Comparison of ENCODE assay signal across 2 cellular contexts in the genomic region with DNA sequence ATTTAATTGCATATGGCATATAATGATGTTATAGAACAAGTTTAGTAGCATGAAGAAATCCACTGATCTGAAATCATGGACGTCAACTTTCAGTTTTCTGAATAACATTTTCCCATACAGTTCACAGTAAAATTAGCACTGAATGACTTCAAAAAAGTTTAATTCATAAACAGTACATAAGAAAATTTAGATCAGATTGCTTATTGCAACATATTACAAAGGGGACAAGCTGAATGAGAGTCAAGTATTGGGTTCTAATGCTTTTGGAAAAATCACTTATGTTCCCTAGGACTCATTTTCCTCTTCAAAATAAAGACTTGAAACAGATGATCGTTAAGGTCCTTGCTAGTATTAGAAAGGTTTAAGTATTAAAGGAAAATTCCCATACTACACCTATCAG.
TF ChIP-seq lines count a peak whose summit lies in the region.

No MANE protein-coding gene starts in this region.

TF ChIP-seq in IMR-90, 13 proteins besides CTCF, POLR2A, EP300 and RAD21:
- no peak for TF ChIP-seq MAFK (IDR thresholded peaks at IDR 0.05; ENCODE audit: low read depth, low read length)
- TF ChIP-seq CEBPB (IDR thresholded peaks at IDR 0.05; ENCODE audit: low read depth, low read length) = 0 out of 2 replicates have a peak, but pooled peaks have one; percentile 8
- no peak for TF ChIP-seq FOS (IDR thresholded peaks at IDR 0.05; ENCODE audit: low read depth, low read length)

TF ChIP-seq in K562, 482 proteins besides CTCF, POLR2A, EP300 and RAD21 (continues in another document):
- TF ChIP-seq BRF1 (IDR thresholded peaks at IDR 0.05; ENCODE audit: borderline replicate concordance, extremely low read depth, insufficient read length) (no peak), CREB1 (IDR thresholded peaks at IDR 0.05) (no peak), CREB1 (CRISPR knock-in tag; IDR thresholded peaks at IDR 0.05) (no peak), ZNF24 (IDR thresholded peaks at IDR 0.05) (no peak), ZNF436 (CRISPR knock-in tag; IDR thresholded peaks at IDR 0.05) (no peak), SMARCA4 (IDR thresholded peaks at IDR 0.05) (peak; percentile 28), ZNF785 (CRISPR knock-in tag; IDR thresholded peaks at IDR 0.05) (no peak), NFRKB (IDR thresholded peaks at IDR 0.05; ENCODE audit: low read depth) (peak; percentile 35), PTRF (tag; IDR thresholded peaks at IDR 0.05) (no peak), ZNF12 (CRISPR knock-in tag; IDR thresholded peaks at IDR 0.05) (no peak), BDP1 (IDR thresholded peaks at IDR 0.05; ENCODE audit: insufficient read depth, insufficient read length) (no peak), SREBF2 (CRISPR knock-in tag; IDR thresholded peaks at IDR 0.05) (no peak), CEBPG (CRISPR knock-in tag; IDR thresholded peaks at IDR 0.05) (no peak), CEBPG (tag; conservative IDR thresholded peaks at IDR 0.05 in 1 of 2, IDR thresholded peaks at IDR 0.05 in 1 of 2) (peak in 1 of 2 experiments; percentile 76; a peak in 2 of 4 replicates), NCOA6 (IDR thresholded peaks at IDR 0.05) (no peak), FOSL1 (tag; conservative IDR thresholded peaks at IDR 0.05) (no peak), TRIM24 (IDR thresholded peaks at IDR 0.05) (no peak), SETDB1 (IDR thresholded peaks at IDR 0.05; ENCODE audit: low read length) (no peak), FOXK1 (CRISPR knock-in tag; IDR thresholded peaks at IDR 0.05; ENCODE audit: borderline replicate concordance) (no peak), RBM14 (IDR thresholded peaks at IDR 0.05; ENCODE audit: borderline replicate concordance, insufficient read depth, low read depth, low read length) (no peak), HDAC2 (IDR thresholded peaks at IDR 0.05) (no peak), SIRT6 (IDR thresholded peaks at IDR 0.05; ENCODE audit: low read depth, low read length) (no peak), RBFOX2 (IDR thresholded peaks at IDR 0.05; ENCODE audit: low read depth, low read length) (peak; percentile 26; the same call in 1 of the 2 replicates), ZNF3 (CRISPR knock-in tag; IDR thresholded peaks at IDR 0.05) (no peak), SIN3A (IDR thresholded peaks at IDR 0.05; ENCODE audit: borderline replicate concordance in 2 of 2, control insufficient read depth in 1 of 2, low read depth in 2 of 2, low read length in 2 of 2) (no peak), CBX5 (IDR thresholded peaks at IDR 0.05; ENCODE audit: borderline replicate concordance, low read depth) (no peak), DMBX1 (CRISPR knock-in tag; IDR thresholded peaks at IDR 0.05; ENCODE audit: borderline replicate concordance) (no peak), HNRNPLL (IDR thresholded peaks at IDR 0.05; ENCODE audit: low read depth, low read length, poor library complexity, severe bottlenecking) (no peak), PYGO2 (tag; IDR thresholded peaks at IDR 0.05) (no peak), ZNF75A (CRISPR knock-in tag; IDR thresholded peaks at IDR 0.05) (no peak), SRSF3 (IDR thresholded peaks at IDR 0.05; ENCODE audit: insufficient read depth, low read length) (no peak), THRAP3 (IDR thresholded peaks at IDR 0.05; ENCODE audit: borderline replicate concordance) (0 out of 2 replicates have a peak, but pooled peaks have one; percentile 24), CSDE1 (IDR thresholded peaks at IDR 0.05) (no peak), TBP (optimal IDR thresholded peaks at IDR 0.05; ENCODE audit: low read depth, low read length) (no peak), SAP30 (IDR thresholded peaks at IDR 0.05; ENCODE audit: borderline replicate concordance, insufficient read depth, low read depth, low read length, poor library complexity, severe bottlenecking) (no peak), DPF2 (IDR thresholded peaks at IDR 0.05) (peak; percentile 8; the same call in 1 of the 2 replicates), SNRNP70 (optimal IDR thresholded peaks at IDR 0.05; ENCODE audit: low read depth, low read length) (no peak), MXI1 (IDR thresholded peaks at IDR 0.05; ENCODE audit: low read depth, low read length) (no peak)
- TF ChIP-seq, protein P1, sequence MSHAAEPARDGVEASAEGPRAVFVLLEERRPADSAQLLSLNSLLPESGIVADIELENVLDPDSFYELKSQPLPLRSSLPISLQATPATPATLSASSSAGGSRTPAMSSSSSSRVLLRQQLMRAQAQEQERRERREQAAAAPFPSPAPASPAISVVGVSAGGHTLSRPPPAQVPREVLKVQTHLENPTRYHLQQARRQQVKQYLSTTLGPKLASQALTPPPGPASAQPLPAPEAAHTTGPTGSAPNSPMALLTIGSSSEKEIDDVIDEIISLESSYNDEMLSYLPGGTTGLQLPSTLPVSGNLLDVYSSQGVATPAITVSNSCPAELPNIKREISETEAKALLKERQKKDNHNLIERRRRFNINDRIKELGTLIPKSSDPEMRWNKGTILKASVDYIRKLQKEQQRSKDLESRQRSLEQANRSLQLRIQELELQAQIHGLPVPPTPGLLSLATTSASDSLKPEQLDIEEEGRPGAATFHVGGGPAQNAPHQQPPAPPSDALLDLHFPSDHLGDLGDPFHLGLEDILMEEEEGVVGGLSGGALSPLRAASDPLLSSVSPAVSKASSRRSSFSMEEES (CRISPR knock-in tag; IDR thresholded peaks at IDR 0.05) = no peak
- TF ChIP-seq, protein P2, sequence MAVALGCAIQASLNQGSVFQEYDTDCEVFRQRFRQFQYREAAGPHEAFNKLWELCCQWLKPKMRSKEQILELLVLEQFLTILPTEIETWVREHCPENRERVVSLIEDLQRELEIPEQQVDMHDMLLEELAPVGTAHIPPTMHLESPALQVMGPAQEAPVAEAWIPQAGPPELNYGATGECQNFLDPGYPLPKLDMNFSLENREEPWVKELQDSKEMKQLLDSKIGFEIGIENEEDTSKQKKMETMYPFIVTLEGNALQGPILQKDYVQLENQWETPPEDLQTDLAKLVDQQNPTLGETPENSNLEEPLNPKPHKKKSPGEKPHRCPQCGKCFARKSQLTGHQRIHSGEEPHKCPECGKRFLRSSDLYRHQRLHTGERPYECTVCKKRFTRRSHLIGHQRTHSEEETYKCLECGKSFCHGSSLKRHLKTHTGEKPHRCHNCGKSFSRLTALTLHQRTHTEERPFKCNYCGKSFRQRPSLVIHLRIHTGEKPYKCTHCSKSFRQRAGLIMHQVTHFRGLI (CRISPR knock-in tag; IDR thresholded peaks at IDR 0.05) = no peak
- TF ChIP-seq, protein P3, sequence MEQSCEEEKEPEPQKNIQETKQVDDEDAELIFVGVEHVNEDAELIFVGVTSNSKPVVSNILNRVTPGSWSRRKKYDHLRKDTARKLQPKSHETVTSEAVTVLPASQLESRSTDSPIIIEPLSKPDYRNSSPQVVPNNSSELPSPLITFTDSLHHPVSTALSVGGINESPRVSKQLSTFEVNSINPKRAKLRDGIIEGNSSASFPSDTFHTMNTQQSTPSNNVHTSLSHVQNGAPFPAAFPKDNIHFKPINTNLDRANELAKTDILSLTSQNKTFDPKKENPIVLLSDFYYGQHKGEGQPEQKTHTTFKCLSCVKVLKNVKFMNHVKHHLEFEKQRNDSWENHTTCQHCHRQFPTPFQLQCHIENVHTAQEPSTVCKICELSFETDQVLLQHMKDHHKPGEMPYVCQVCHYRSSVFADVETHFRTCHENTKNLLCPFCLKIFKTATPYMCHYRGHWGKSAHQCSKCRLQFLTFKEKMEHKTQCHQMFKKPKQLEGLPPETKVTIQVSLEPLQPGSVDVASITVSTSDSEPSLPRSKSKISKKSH (CRISPR knock-in tag; IDR thresholded peaks at IDR 0.05) = no peak
- TF ChIP-seq, protein P4, sequence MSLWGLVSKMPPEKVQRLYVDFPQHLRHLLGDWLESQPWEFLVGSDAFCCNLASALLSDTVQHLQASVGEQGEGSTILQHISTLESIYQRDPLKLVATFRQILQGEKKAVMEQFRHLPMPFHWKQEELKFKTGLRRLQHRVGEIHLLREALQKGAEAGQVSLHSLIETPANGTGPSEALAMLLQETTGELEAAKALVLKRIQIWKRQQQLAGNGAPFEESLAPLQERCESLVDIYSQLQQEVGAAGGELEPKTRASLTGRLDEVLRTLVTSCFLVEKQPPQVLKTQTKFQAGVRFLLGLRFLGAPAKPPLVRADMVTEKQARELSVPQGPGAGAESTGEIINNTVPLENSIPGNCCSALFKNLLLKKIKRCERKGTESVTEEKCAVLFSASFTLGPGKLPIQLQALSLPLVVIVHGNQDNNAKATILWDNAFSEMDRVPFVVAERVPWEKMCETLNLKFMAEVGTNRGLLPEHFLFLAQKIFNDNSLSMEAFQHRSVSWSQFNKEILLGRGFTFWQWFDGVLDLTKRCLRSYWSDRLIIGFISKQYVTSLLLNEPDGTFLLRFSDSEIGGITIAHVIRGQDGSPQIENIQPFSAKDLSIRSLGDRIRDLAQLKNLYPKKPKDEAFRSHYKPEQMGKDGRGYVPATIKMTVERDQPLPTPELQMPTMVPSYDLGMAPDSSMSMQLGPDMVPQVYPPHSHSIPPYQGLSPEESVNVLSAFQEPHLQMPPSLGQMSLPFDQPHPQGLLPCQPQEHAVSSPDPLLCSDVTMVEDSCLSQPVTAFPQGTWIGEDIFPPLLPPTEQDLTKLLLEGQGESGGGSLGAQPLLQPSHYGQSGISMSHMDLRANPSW (CRISPR knock-in tag; IDR thresholded peaks at IDR 0.05) = no peak
- TF ChIP-seq, protein P5, sequence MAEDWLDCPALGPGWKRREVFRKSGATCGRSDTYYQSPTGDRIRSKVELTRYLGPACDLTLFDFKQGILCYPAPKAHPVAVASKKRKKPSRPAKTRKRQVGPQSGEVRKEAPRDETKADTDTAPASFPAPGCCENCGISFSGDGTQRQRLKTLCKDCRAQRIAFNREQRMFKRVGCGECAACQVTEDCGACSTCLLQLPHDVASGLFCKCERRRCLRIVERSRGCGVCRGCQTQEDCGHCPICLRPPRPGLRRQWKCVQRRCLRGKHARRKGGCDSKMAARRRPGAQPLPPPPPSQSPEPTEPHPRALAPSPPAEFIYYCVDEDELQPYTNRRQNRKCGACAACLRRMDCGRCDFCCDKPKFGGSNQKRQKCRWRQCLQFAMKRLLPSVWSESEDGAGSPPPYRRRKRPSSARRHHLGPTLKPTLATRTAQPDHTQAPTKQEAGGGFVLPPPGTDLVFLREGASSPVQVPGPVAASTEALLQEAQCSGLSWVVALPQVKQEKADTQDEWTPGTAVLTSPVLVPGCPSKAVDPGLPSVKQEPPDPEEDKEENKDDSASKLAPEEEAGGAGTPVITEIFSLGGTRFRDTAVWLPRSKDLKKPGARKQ (CRISPR knock-in tag; IDR thresholded peaks at IDR 0.05) = no peak
- TF ChIP-seq, protein P6, sequence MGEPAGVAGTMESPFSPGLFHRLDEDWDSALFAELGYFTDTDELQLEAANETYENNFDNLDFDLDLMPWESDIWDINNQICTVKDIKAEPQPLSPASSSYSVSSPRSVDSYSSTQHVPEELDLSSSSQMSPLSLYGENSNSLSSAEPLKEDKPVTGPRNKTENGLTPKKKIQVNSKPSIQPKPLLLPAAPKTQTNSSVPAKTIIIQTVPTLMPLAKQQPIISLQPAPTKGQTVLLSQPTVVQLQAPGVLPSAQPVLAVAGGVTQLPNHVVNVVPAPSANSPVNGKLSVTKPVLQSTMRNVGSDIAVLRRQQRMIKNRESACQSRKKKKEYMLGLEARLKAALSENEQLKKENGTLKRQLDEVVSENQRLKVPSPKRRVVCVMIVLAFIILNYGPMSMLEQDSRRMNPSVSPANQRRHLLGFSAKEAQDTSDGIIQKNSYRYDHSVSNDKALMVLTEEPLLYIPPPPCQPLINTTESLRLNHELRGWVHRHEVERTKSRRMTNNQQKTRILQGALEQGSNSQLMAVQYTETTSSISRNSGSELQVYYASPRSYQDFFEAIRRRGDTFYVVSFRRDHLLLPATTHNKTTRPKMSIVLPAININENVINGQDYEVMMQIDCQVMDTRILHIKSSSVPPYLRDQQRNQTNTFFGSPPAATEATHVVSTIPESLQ (CRISPR knock-in tag; IDR thresholded peaks at IDR 0.05) = no peak
- TF ChIP-seq, protein P7, sequence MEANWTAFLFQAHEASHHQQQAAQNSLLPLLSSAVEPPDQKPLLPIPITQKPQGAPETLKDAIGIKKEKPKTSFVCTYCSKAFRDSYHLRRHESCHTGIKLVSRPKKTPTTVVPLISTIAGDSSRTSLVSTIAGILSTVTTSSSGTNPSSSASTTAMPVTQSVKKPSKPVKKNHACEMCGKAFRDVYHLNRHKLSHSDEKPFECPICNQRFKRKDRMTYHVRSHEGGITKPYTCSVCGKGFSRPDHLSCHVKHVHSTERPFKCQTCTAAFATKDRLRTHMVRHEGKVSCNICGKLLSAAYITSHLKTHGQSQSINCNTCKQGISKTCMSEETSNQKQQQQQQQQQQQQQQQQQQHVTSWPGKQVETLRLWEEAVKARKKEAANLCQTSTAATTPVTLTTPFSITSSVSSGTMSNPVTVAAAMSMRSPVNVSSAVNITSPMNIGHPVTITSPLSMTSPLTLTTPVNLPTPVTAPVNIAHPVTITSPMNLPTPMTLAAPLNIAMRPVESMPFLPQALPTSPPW (CRISPR knock-in tag; IDR thresholded peaks at IDR 0.05) = no peak
- TF ChIP-seq, protein P8, sequence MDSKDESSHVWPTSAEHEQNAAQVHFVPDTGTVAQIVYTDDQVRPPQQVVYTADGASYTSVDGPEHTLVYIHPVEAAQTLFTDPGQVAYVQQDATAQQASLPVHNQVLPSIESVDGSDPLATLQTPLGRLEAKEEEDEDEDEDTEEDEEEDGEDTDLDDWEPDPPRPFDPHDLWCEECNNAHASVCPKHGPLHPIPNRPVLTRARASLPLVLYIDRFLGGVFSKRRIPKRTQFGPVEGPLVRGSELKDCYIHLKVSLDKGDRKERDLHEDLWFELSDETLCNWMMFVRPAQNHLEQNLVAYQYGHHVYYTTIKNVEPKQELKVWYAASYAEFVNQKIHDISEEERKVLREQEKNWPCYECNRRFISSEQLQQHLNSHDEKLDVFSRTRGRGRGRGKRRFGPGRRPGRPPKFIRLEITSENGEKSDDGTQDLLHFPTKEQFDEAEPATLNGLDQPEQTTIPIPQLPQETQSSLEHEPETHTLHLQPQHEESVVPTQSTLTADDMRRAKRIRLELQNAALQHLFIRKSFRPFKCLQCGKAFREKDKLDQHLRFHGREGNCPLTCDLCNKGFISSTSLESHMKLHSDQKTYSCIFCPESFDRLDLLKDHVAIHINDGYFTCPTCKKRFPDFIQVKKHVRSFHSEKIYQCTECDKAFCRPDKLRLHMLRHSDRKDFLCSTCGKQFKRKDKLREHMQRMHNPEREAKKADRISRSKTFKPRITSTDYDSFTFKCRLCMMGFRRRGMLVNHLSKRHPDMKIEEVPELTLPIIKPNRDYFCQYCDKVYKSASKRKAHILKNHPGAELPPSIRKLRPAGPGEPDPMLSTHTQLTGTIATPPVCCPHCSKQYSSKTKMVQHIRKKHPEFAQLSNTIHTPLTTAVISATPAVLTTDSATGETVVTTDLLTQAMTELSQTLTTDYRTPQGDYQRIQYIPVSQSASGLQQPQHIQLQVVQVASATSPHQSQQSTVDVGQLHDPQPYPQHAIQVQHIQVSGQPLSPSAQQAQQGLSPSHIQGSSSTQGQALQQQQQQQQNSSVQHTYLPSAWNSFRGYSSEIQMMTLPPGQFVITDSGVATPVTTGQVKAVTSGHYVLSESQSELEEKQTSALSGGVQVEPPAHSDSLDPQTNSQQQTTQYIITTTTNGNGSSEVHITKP (IDR thresholded peaks at IDR 0.05; ENCODE audit: partially characterized antibody) = no peak
- TF ChIP-seq, protein P9, sequence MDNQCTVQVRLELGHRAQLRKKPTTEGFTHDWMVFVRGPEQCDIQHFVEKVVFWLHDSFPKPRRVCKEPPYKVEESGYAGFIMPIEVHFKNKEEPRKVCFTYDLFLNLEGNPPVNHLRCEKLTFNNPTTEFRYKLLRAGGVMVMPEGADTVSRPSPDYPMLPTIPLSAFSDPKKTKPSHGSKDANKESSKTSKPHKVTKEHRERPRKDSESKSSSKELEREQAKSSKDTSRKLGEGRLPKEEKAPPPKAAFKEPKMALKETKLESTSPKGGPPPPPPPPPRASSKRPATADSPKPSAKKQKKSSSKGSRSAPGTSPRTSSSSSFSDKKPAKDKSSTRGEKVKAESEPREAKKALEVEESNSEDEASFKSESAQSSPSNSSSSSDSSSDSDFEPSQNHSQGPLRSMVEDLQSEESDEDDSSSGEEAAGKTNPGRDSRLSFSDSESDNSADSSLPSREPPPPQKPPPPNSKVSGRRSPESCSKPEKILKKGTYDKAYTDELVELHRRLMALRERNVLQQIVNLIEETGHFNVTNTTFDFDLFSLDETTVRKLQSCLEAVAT (IDR thresholded peaks at IDR 0.05) = peak; percentile 80 to 81
